Comparison of ENCODE assay signal across 1 cellular context in the genomic region with DNA sequence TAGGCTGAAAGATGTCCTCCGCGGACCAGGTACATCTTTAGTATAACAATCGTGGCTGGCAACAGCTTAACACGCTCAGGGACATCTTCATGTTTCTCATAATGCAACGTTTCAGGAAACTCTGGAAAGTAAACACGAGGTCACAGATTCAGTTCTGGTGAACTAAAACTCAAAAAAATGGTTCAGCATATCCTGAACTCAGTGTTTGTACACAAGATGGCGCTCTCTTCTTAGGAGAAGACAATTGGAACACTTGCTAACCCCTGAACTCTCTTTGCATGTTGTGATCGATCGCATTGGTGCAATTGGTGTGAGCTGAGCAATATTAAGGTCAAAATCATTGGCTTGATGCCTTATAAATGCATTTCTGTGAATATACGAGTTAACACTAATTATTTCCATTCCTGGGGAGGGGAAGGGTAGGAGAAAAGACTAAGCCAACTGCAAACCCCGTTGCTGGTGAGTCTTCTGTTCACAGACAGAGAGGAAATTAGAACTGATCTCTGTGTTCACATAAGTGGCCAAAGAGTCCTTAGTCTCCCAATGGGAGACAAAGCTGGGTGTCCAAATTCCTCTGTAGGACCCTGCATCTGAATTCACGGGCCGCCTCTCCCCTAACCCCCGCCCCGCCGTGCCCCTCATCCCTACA.
TF ChIP-seq lines count a peak whose summit lies in the region.

No MANE protein-coding gene starts in this region.

TF ChIP-seq in K562, 482 proteins besides CTCF, POLR2A, EP300 and RAD21 (continued from another document):
- TF ChIP-seq, protein P1, sequence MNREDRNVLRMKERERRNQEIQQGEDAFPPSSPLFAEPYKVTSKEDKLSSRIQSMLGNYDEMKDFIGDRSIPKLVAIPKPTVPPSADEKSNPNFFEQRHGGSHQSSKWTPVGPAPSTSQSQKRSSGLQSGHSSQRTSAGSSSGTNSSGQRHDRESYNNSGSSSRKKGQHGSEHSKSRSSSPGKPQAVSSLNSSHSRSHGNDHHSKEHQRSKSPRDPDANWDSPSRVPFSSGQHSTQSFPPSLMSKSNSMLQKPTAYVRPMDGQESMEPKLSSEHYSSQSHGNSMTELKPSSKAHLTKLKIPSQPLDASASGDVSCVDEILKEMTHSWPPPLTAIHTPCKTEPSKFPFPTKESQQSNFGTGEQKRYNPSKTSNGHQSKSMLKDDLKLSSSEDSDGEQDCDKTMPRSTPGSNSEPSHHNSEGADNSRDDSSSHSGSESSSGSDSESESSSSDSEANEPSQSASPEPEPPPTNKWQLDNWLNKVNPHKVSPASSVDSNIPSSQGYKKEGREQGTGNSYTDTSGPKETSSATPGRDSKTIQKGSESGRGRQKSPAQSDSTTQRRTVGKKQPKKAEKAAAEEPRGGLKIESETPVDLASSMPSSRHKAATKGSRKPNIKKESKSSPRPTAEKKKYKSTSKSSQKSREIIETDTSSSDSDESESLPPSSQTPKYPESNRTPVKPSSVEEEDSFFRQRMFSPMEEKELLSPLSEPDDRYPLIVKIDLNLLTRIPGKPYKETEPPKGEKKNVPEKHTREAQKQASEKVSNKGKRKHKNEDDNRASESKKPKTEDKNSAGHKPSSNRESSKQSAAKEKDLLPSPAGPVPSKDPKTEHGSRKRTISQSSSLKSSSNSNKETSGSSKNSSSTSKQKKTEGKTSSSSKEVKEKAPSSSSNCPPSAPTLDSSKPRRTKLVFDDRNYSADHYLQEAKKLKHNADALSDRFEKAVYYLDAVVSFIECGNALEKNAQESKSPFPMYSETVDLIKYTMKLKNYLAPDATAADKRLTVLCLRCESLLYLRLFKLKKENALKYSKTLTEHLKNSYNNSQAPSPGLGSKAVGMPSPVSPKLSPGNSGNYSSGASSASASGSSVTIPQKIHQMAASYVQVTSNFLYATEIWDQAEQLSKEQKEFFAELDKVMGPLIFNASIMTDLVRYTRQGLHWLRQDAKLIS (CRISPR knock-in tag; IDR thresholded peaks at IDR 0.05), result no peak
- TF ChIP-seq, protein P2, sequence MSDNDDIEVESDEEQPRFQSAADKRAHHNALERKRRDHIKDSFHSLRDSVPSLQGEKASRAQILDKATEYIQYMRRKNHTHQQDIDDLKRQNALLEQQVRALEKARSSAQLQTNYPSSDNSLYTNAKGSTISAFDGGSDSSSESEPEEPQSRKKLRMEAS (CRISPR knock-in tag; IDR thresholded peaks at IDR 0.05), result no peak
- TF ChIP-seq, protein P3, sequence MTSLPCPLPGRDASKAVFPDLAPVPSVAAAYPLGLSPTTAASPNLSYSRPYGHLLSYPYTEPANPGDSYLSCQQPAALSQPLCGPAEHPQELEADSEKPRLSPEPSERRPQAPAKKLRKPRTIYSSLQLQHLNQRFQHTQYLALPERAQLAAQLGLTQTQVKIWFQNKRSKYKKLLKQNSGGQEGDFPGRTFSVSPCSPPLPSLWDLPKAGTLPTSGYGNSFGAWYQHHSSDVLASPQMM (CRISPR knock-in tag; IDR thresholded peaks at IDR 0.05), result no peak
- TF ChIP-seq SMC3 (conservative IDR thresholded peaks at IDR 0.05; ENCODE audit: insufficient read depth, low read depth, low read length) (peak; percentile 99), ARNT (IDR thresholded peaks at IDR 0.05) (peak in 1 of 2 experiments; percentile 40; a peak in 1 of 4 replicates), GABPB1 (CRISPR knock-in tag; IDR thresholded peaks at IDR 0.05) (peak; percentile 23; the same call in 1 of the 2 replicates), RNF2 (IDR thresholded peaks at IDR 0.05) (no peak), DMBX1 (CRISPR knock-in tag; IDR thresholded peaks at IDR 0.05; ENCODE audit: borderline replicate concordance) (no peak)
- TF ChIP-seq, protein P4, sequence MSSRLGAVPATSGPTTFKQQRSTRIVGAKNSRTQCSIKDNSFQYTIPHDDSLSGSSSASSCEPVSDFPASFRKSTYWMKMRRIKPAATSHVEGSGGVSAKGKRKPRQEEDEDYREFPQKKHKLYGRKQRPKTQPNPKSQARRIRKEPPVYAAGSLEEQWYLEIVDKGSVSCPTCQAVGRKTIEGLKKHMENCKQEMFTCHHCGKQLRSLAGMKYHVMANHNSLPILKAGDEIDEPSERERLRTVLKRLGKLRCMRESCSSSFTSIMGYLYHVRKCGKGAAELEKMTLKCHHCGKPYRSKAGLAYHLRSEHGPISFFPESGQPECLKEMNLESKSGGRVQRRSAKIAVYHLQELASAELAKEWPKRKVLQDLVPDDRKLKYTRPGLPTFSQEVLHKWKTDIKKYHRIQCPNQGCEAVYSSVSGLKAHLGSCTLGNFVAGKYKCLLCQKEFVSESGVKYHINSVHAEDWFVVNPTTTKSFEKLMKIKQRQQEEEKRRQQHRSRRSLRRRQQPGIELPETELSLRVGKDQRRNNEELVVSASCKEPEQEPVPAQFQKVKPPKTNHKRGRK (tag; IDR thresholded peaks at IDR 0.05), result no peak
- TF ChIP-seq, protein P5, sequence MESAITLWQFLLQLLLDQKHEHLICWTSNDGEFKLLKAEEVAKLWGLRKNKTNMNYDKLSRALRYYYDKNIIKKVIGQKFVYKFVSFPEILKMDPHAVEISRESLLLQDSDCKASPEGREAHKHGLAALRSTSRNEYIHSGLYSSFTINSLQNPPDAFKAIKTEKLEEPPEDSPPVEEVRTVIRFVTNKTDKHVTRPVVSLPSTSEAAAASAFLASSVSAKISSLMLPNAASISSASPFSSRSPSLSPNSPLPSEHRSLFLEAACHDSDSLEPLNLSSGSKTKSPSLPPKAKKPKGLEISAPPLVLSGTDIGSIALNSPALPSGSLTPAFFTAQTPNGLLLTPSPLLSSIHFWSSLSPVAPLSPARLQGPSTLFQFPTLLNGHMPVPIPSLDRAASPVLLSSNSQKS (CRISPR knock-in tag; IDR thresholded peaks at IDR 0.05), result no peak
- TF ChIP-seq, protein P6, sequence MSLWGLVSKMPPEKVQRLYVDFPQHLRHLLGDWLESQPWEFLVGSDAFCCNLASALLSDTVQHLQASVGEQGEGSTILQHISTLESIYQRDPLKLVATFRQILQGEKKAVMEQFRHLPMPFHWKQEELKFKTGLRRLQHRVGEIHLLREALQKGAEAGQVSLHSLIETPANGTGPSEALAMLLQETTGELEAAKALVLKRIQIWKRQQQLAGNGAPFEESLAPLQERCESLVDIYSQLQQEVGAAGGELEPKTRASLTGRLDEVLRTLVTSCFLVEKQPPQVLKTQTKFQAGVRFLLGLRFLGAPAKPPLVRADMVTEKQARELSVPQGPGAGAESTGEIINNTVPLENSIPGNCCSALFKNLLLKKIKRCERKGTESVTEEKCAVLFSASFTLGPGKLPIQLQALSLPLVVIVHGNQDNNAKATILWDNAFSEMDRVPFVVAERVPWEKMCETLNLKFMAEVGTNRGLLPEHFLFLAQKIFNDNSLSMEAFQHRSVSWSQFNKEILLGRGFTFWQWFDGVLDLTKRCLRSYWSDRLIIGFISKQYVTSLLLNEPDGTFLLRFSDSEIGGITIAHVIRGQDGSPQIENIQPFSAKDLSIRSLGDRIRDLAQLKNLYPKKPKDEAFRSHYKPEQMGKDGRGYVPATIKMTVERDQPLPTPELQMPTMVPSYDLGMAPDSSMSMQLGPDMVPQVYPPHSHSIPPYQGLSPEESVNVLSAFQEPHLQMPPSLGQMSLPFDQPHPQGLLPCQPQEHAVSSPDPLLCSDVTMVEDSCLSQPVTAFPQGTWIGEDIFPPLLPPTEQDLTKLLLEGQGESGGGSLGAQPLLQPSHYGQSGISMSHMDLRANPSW (CRISPR knock-in tag; IDR thresholded peaks at IDR 0.05), result peak; percentile 51; the same call in 1 of the 2 replicates
- TF ChIP-seq, protein P7, sequence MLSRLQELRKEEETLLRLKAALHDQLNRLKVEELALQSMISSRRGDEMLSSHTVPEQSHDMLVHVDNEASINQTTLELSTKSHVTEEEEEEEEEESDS (CRISPR knock-in tag; IDR thresholded peaks at IDR 0.05), result no peak
